ENCODE assay signal across 35 cellular contexts in genomic region chr19:16769385-16769784, GRCh38. TPM values are rescaled to one million over a fixed set of nuclear protein-coding genes. Genes with fewer than 3 reads are reported as not detected.
"Had no signal": no experiment of that assay in that cellular context is flagged by ENCODE, and none has a peak within 500 bp of the region (broad histone marks: within the 10 kb centered on the region; RNA-seq: fewer than 3 reads in every experiment).

No MANE protein-coding gene starts in this region.

- DNase-seq: activated B cell treated with CpG ODN at 0.5 μM for 24 hours; activated CD4-positive, alpha-beta memory T cell treated with anti-CD3 and anti-CD28 coated beads for 36 hours; activated CD4-positive, alpha-beta T cell treated with anti-CD3 and anti-CD28 coated beads for 4 hours; activated CD4-positive, alpha-beta T cell treated with anti-CD3 and anti-CD28 coated beads, Interleukin-2, amount 10 ng/mL, durations not matched to agents 24 days and 14 days; activated CD4-positive, alpha-beta T cell treated with anti-CD3 and anti-CD28 coated beads, Interleukin-2, amount 50 U/mL, for 1 hour; activated CD4-positive, alpha-beta T cell treated with anti-CD3 and anti-CD28 coated beads, Interleukin-2, amount 50 U/mL, for 4 hours; activated CD4-positive, CD25-positive, alpha-beta regulatory T cell treated with anti-CD3 and anti-CD28 coated beads, Interleukin-2, amount 50 U/mL, for 72 hours; activated CD8-positive, alpha-beta memory T cell treated with anti-CD3 and anti-CD28 coated beads, Interleukin-2, amount 50 U/mL, for 48 hours; activated CD8-positive, alpha-beta T cell treated with anti-CD3 and anti-CD28 coated beads for 36 hours; activated effector memory CD4-positive, alpha-beta T cell treated with Interleukin-2 at 50 U/mL for 16 hours; activated gamma-delta T cell; activated naive CD4-positive, alpha-beta T cell treated with anti-CD3 and anti-CD28 coated beads, Interleukin-2, amount 10 ng/mL, durations not matched to agents 7 days and 5 days; activated naive CD4-positive, alpha-beta T cell treated with Interleukin-2 at 50 U/mL for 16 hours; activated naive CD8-positive, alpha-beta T cell treated with anti-CD3 and anti-CD28 coated beads, Interleukin-2, amount 10 ng/mL, durations not matched to agents 7 days and 5 days; activated naive CD8-positive, alpha-beta T cell treated with anti-CD3 and anti-CD28 coated beads, Interleukin-2, amount 50 U/mL, for 24 hours; activated T-cell treated with anti-CD3 and anti-CD28 coated beads, Interleukin-2, amount 50 U/mL, for 24 hours; activated T-cell treated with anti-CD3 and anti-CD28 coated beads, Interleukin-2, amount 50 U/mL, for 48 hours; amygdala; anterior cingulate cortex; caudate nucleus; cerebellar nuclear complex; T-helper 1 cell; T-helper 2 cell; T-helper 9 cell had no signal

- ATAC-seq: activated CD8-positive, alpha-beta T cell treated with anti-CD3 and anti-CD28 coated beads for 36 hours; activated naive CD8-positive, alpha-beta T cell treated with anti-CD3 and anti-CD28 coated beads, Interleukin-2, amount 50 U/mL, for 24 hours had no signal

- H3K4me1 ChIP-seq: ascending aorta had no signal

- H3K9me3 ChIP-seq: ascending aorta had no signal

- H3K27ac Mint-ChIP-seq: activated B cell treated with CpG ODN at 0.5 μM for 24 hours; activated CD4-positive, alpha-beta memory T cell treated with anti-CD3 and anti-CD28 coated beads for 36 hours; activated CD4-positive, alpha-beta T cell treated with anti-CD3 and anti-CD28 coated beads, Interleukin-2, amount 10 ng/mL, durations not matched to agents 24 days and 14 days; activated CD8-positive, alpha-beta T cell treated with anti-CD3 and anti-CD28 coated beads for 36 hours; activated naive CD4-positive, alpha-beta T cell treated with anti-CD3 and anti-CD28 coated beads, Interleukin-2, amount 10 ng/mL, durations not matched to agents 7 days and 5 days; activated naive CD4-positive, alpha-beta T cell treated with anti-CD3 and anti-CD28 coated beads, Interleukin-2, amount 50 U/mL, for 24 hours; activated naive CD8-positive, alpha-beta T cell; activated naive CD8-positive, alpha-beta T cell treated with anti-CD3 and anti-CD28 coated beads, Interleukin-2, amount 10 ng/mL, durations not matched to agents 7 days and 5 days; activated naive CD8-positive, alpha-beta T cell treated with anti-CD3 and anti-CD28 coated beads, Interleukin-2, amount 50 U/mL, for 24 hours; activated T-cell treated with anti-CD3 and anti-CD28 coated beads, Interleukin-2, amount 50 U/mL, for 24 hours; activated T-helper 2 cell treated with anti-CD3 and anti-CD28 coated beads, Interferon-gamma antibody, Interleukin-2, Interleukin-4, amounts not matched to agents 10 μg/mL and 5 μg/mL and 100 μg/mL, durations not matched to agents 14 hours and 24 hours and 36 hours; brain; T-helper 1 cell treated with Interleukin-12 subunit alpha and Interleukin-12 subunit beta and Interleukin-4 antibody, amounts not matched to agents 30 μg/mL and 1 μg/mL, for 36 hours; T-helper 2 cell treated with Interferon-gamma antibody and Interleukin-4, amounts not matched to agents 5 μg/mL and 100 μg/mL, for 36 hours had no signal

- H3K9me3 Mint-ChIP-seq: activated CD4-positive, alpha-beta T cell treated with anti-CD3 and anti-CD28 coated beads, Interleukin-2, amount 10 ng/mL, durations not matched to agents 24 days and 14 days; activated naive CD4-positive, alpha-beta T cell treated with anti-CD3 and anti-CD28 coated beads, Interleukin-2, amount 10 ng/mL, durations not matched to agents 7 days and 5 days; activated naive CD4-positive, alpha-beta T cell treated with anti-CD3 and anti-CD28 coated beads, Interleukin-2, amount 50 U/mL, for 24 hours; activated naive CD8-positive, alpha-beta T cell treated with anti-CD3 and anti-CD28 coated beads, Interleukin-2, amount 10 ng/mL, durations not matched to agents 7 days and 5 days; central memory CD8-positive, alpha-beta T cell had no signal

- H3K36me3 ChIP-seq: ascending aorta, cardiac muscle cell had no signal

- H3K27me3 ChIP-seq: ascending aorta had no signal

- H3K4me1 Mint-ChIP-seq: activated CD4-positive, alpha-beta T cell treated with anti-CD3 and anti-CD28 coated beads, Interleukin-2, amount 10 ng/mL, durations not matched to agents 24 days and 14 days; activated naive CD4-positive, alpha-beta T cell treated with anti-CD3 and anti-CD28 coated beads, Interleukin-2, amount 10 ng/mL, durations not matched to agents 7 days and 5 days; activated naive CD4-positive, alpha-beta T cell treated with anti-CD3 and anti-CD28 coated beads, Interleukin-2, amount 50 U/mL, for 24 hours; activated naive CD8-positive, alpha-beta T cell treated with anti-CD3 and anti-CD28 coated beads, Interleukin-2, amount 10 ng/mL, durations not matched to agents 7 days and 5 days; activated naive CD8-positive, alpha-beta T cell treated with anti-CD3 and anti-CD28 coated beads, Interleukin-2, amount 50 U/mL, for 24 hours; brain; central memory CD8-positive, alpha-beta T cell had no signal

- H3K36me3 Mint-ChIP-seq: activated CD4-positive, alpha-beta memory T cell treated with anti-CD3 and anti-CD28 coated beads for 36 hours; activated naive CD4-positive, alpha-beta T cell treated with anti-CD3 and anti-CD28 coated beads, Interleukin-2, amount 10 ng/mL, durations not matched to agents 7 days and 5 days; activated naive CD4-positive, alpha-beta T cell treated with anti-CD3 and anti-CD28 coated beads, Interleukin-2, amount 50 U/mL, for 24 hours; activated naive CD8-positive, alpha-beta T cell; activated naive CD8-positive, alpha-beta T cell treated with anti-CD3 and anti-CD28 coated beads, Interleukin-2, amount 10 ng/mL, durations not matched to agents 7 days and 5 days had no signal

- H3K27ac ChIP-seq: ascending aorta, cardiac muscle cell, VCaP had no signal

- H3K4me3 ChIP-seq: ascending aorta, cardiac muscle cell had no signal

- H3K4me3 Mint-ChIP-seq: activated B cell treated with CpG ODN at 0.5 μM for 24 hours; activated CD4-positive, alpha-beta memory T cell treated with anti-CD3 and anti-CD28 coated beads for 36 hours; activated CD4-positive, alpha-beta T cell treated with anti-CD3 and anti-CD28 coated beads, Interleukin-2, amount 10 ng/mL, durations not matched to agents 24 days and 14 days; activated CD8-positive, alpha-beta T cell treated with anti-CD3 and anti-CD28 coated beads for 36 hours; activated naive CD4-positive, alpha-beta T cell treated with anti-CD3 and anti-CD28 coated beads, Interleukin-2, amount 10 ng/mL, durations not matched to agents 7 days and 5 days; activated naive CD4-positive, alpha-beta T cell treated with anti-CD3 and anti-CD28 coated beads, Interleukin-2, amount 50 U/mL, for 24 hours; activated naive CD8-positive, alpha-beta T cell; activated naive CD8-positive, alpha-beta T cell treated with anti-CD3 and anti-CD28 coated beads, Interleukin-2, amount 10 ng/mL, durations not matched to agents 7 days and 5 days; activated naive CD8-positive, alpha-beta T cell treated with anti-CD3 and anti-CD28 coated beads, Interleukin-2, amount 50 U/mL, for 24 hours; activated T-cell treated with anti-CD3 and anti-CD28 coated beads, Interleukin-2, amount 50 U/mL, for 24 hours; brain; central memory CD8-positive, alpha-beta T cell; T-helper 1 cell treated with Interleukin-12 subunit alpha and Interleukin-12 subunit beta and Interleukin-4 antibody, amounts not matched to agents 30 μg/mL and 1 μg/mL, for 36 hours; T-helper 2 cell treated with Interferon-gamma antibody and Interleukin-4, amounts not matched to agents 5 μg/mL and 100 μg/mL, for 36 hours had no signal

RNA-seq across cellular contexts. Expression of gene NWD1, which starts 49.7 kb away (rescaled TPM):
- total RNA-seq: activated CD4-positive, alpha-beta memory T cell treated with anti-CD3 and anti-CD28 coated beads for 36 hours; activated CD4-positive, alpha-beta T cell treated with anti-CD3 and anti-CD28 coated beads, Interleukin-2, amount 10 ng/mL, durations not matched to agents 24 days and 14 days; activated CD8-positive, alpha-beta memory T cell treated with anti-CD3 and anti-CD28 coated beads for 36 hours; activated CD8-positive, alpha-beta T cell treated with anti-CD3 and anti-CD28 coated beads for 36 hours; activated naive CD8-positive, alpha-beta T cell treated with anti-CD3 and anti-CD28 coated beads, Interleukin-2, amount 10 ng/mL, durations not matched to agents 7 days and 5 days; activated T-helper 2 cell treated with anti-CD3 and anti-CD28 coated beads, Interferon-gamma antibody, Interleukin-2, Interleukin-4, amounts not matched to agents 10 μg/mL and 5 μg/mL and 100 μg/mL, durations not matched to agents 14 hours and 24 hours and 36 hours; ascending aorta had no signal
- polyA plus RNA-seq: cardiac muscle cell had no signal
